ENCODE assay signal across 8 cellular contexts in genomic region chr12:121038861-121039654, GRCh38. TPM values are rescaled to one million over a fixed set of nuclear protein-coding genes. Genes with fewer than 3 reads are reported as not detected.
A peak's percentile ranks its signal among the peaks of the same experiment; 100 is the strongest.
DNase-seq lines count a peak whose midpoint lies in the region; ATAC-seq and TF ChIP-seq lines count a peak whose summit lies in the region.

OASL (minus strand) TSS chr12:121039246; CDS start chr12:121038971, 275 bp downstream.

- no peaks in the 10 kb centered on the region for H3K9me3 ChIP-seq in CD4-positive, alpha-beta memory T cell (ENCODE audit: control insufficient read depth in 1 of 2, low read length in 2 of 2)

- CTCF ChIA-PET in CD4-positive, alpha-beta memory T cell (lab: Charles Lee; ENCODE audit: partially characterized antibody) = interaction anchor here (1.5 to 8.2 kb wide), 2 partner anchors 21 to 54 kb away, joined by 4 to 65 read pairs; no protein-coding TSS in a partner anchor

- DNase-seq in CD4-positive, alpha-beta memory T cell = peak; percentile 62 to 82 (median 62)
- DNase-seq in LHCN-M2 (ENCODE audit: low read depth) = peak; percentile 44
- peak; percentile 39 for DNase-seq in activated CD8-positive, alpha-beta memory T cell treated with anti-CD3 and anti-CD28 coated beads, Interleukin-2, amount 50 U/mL, for 4 hours
- peak; percentile 89 for DNase-seq in fibroblast of mammary gland (ENCODE audit: low read depth)
- DNase-seq in retinal pigment epithelial cell (ENCODE audit: low read depth) = no peak
- no peak for DNase-seq in GOT3 (lab: John Stamatoyannopoulos, UW)
- DNase-seq in NCI-H2081 treated with DMSO at 0.1 percent for 48 hours (lab: John Stamatoyannopoulos, UW) = no peak

- H3K27ac Mint-ChIP-seq in CD4-positive, alpha-beta memory T cell = peak within 1 kb of the TSS; percentile 96 to 100 (median 98)

- no peak for TF ChIP-seq CTCF in fibroblast of mammary gland (conservative IDR thresholded peaks at IDR 0.05; ENCODE audit: control insufficient read depth, insufficient read depth, low read depth, low read length)
- no peak for TF ChIP-seq CTCF in retinal pigment epithelial cell (conservative IDR thresholded peaks at IDR 0.05; ENCODE audit: low read depth, low read length)

- no peaks in the 10 kb centered on the region for H3K36me3 ChIP-seq in CD4-positive, alpha-beta memory T cell (ENCODE audit: insufficient read depth, low read length)

- peaks cover 45% of the 10 kb centered on the region for H3K4me1 ChIP-seq in CD4-positive, alpha-beta memory T cell (ENCODE audit: insufficient read depth, low read length)

- no peaks in the 10 kb centered on the region for H3K27me3 ChIP-seq in CD4-positive, alpha-beta memory T cell (ENCODE audit: insufficient read depth, low read length)

- peak within 1 kb of the TSS; percentile 97 to 100 (median 98) for H3K4me3 Mint-ChIP-seq in CD4-positive, alpha-beta memory T cell

- no peaks in the 10 kb centered on the region for H3K9me3 Mint-ChIP-seq in CD4-positive, alpha-beta memory T cell

- POLR2A ChIA-PET in CD4-positive, alpha-beta memory T cell (lab: Charles Lee; ENCODE audit: partially characterized antibody) = interaction anchor here (0.6 to 3.3 kb wide), 9 partner anchors 8 to 58 kb away, joined by 3 to 15 read pairs (median 3); partner anchors contain the start of gene C12orf43

- intact Hi-C loops in CD4-positive, alpha-beta memory T cell (cut with micrococcal nuclease) = loop anchor here (1.0 kb wide), 2 partner anchors 21 to 23 kb away; partner anchors contain the start of gene C12orf43

- peak within 1 kb of the TSS; percentile 78 for H3K27ac ChIP-seq in CD4-positive, alpha-beta memory T cell (ENCODE audit: low read depth, low read length)

- peaks cover 7 to 11% of the 10 kb centered on the region in 2 donors for H3K36me3 Mint-ChIP-seq in CD4-positive, alpha-beta memory T cell

- H3K27me3 Mint-ChIP-seq in CD4-positive, alpha-beta memory T cell = peaks cover 3 to 5% of the 10 kb centered on the region in 2 donors

- H3K4me3 ChIP-seq in CD4-positive, alpha-beta memory T cell (ENCODE audit: low read length in 2 of 2) = peak within 1 kb of the TSS; percentile 80 to 86
- H3K4me3 ChIP-seq in fibroblast of mammary gland (ENCODE audit: control insufficient read depth, low read depth, low read length) (peak within 1 kb of the TSS; percentile 36), retinal pigment epithelial cell (ENCODE audit: low read length) (peak within 1 kb of the TSS; percentile 7)

- H3K4me1 Mint-ChIP-seq in CD4-positive, alpha-beta memory T cell = peaks cover 28 to 65% (median 38%) of the 10 kb centered on the region in 4 donors

- peak; percentile 70 for ATAC-seq in GM21515 (IDR thresholded peaks at IDR 0.05; ENCODE audit: unreplicated experiment)

RNA-seq across cellular contexts. Expression of gene OASL, which starts in this region (rescaled TPM):
- 1 to 10 TPM; 7.2 to 9.7 TPM for total RNA-seq in CD4-positive, alpha-beta memory T cell
- 1 to 10 TPM; 5.6 to 9.8 TPM for polyA plus RNA-seq in CD4-positive, alpha-beta memory T cell
- total RNA-seq in LHCN-M2 (2014; rRNA removed) = 4.3 and 4.5 TPM in 2 replicates
- polyA plus RNA-seq in LHCN-M2 (2012) = 0.46 TPM

Comparison
In these comparisons a context has a peak if more than half of its experiments do, and no peak if none do; other contexts are left out.
1. DNase-seq: peak in CD4-positive, alpha-beta memory T cell (5 of 5), LHCN-M2 (single experiment), activated CD8-positive, alpha-beta memory T cell treated with anti-CD3 and anti-CD28 coated beads, Interleukin-2, amount 50 U/mL, for 4 hours (single experiment) and fibroblast of mammary gland (single experiment); none in retinal pigment epithelial cell (single experiment), GOT3 (single experiment) and NCI-H2081 treated with DMSO at 0.1 percent for 48 hours (single experiment).
2. H3K4me3 ChIP-seq: peak in every context shown above with its lines; median percentile 83 in CD4-positive, alpha-beta memory T cell; 36 in fibroblast of mammary gland; 7 in retinal pigment epithelial cell.